ENCODE assay signal across 8 cellular contexts in genomic region chr17:29722411-29723198, GRCh38.
DNase-seq lines count a peak whose midpoint lies in the region; ATAC-seq, FAIRE-seq and TF ChIP-seq lines count a peak whose summit lies in the region.

No MANE protein-coding gene starts in this region.

- no peak; the same call in 1 of the 2 replicates for TF ChIP-seq RAD21 in GM12878 (IDR thresholded peaks at IDR 0.05; ENCODE audit: insufficient read depth, low read depth, low read length)

- no peaks in the 10 kb centered on the region for H4K20me1 ChIP-seq in OCI-LY3 (ENCODE audit: insufficient read depth, low read length)
- H4K20me1 ChIP-seq in GM12878 (ENCODE audit: control insufficient read depth, insufficient read depth): no peaks in the 10 kb centered on the region

- POLR2A ChIA-PET in GM12878 (lab: Charles Lee): interaction anchor here (0.5 to 4.5 kb wide), 17 partner anchors 10 to 208 kb away, joined by 3 to 87 read pairs (median 9); partner anchors contain the start of genes ABHD15 and SSH2

- peak; percentile 66 for ATAC-seq in HG02870 (IDR thresholded peaks at IDR 0.05; ENCODE audit: unreplicated experiment)
- peak; percentile 86 for ATAC-seq in GM12878
- ATAC-seq in left lobe of liver: peak; percentile 58
- peak; percentile 61 for ATAC-seq in thoracic aorta (ENCODE audit: insufficient number of reproducible peaks, low FRiP score, low read depth)

- under 1% methylated on average over 9 of the region's 9 CpGs for WGBS in GM12878 (ENCODE audit: insufficient coverage, insufficient replicate concordance, low lambda C conversion rate, missing lambda C conversion rate)

- peaks cover 31% of the 10 kb centered on the region for H3K4me1 ChIP-seq in OCI-LY3 (ENCODE audit: low read length)
- peaks cover 62% of the 10 kb centered on the region for H3K4me1 ChIP-seq in GM12878 (ENCODE audit: control insufficient read depth, insufficient read depth, low read length)
- H3K4me1 ChIP-seq in thoracic aorta (ENCODE audit: control insufficient read depth in 1 of 2, low read depth in 2 of 2): peaks cover 0 to 10% of the 10 kb centered on the region in 2 donors

- H3K9me3 ChIP-seq in OCI-LY3 (ENCODE audit: insufficient read depth, low read length) (no peaks in the 10 kb centered on the region; the same call in 1 of the 2 replicates), GM12878 (replicated peaks; ENCODE audit: control insufficient read depth, insufficient read depth, low read length) (no peaks in the 10 kb centered on the region), thoracic aorta (no peaks in the 10 kb centered on the region)

- RAD21 ChIA-PET in GM12878 (lab: Charles Lee; ENCODE audit: unreplicated experiment): interaction anchor here (0.9 to 5.4 kb wide), 21 partner anchors 10 to 208 kb away, joined by 3 to 144 read pairs (median 9); partner anchors contain the start of gene SSH2

- peak overlapping the region; percentile 61 for H3K4me2 ChIP-seq in OCI-LY3 (ENCODE audit: low read length)
- peak overlapping the region; percentile 89 for H3K4me2 ChIP-seq in GM12878 (ENCODE audit: control insufficient read depth, insufficient read depth)

- BruUV-seq in GM12878 (replicated peaks; lab: Mats Ljungman, UMichigan): TSS peak; percentile 34

- TF ChIP-seq POLR2A in GM12878 (IDR thresholded peaks at IDR 0.05; ENCODE audit: low read depth, low read length): peak; percentile 65

- DNase-seq in stimulated activated CD8-positive, alpha-beta memory T cell treated with anti-CD3 and anti-CD28 coated beads, Interleukin-12 subunit alpha, Interleukin-12 subunit beta, amount 100 ng/mL, for 1 hour (ENCODE audit: low read depth): peak; percentile 39
- no peak for DNase-seq in stimulated activated CD8-positive, alpha-beta memory T cell treated with anti-CD3 and anti-CD28 coated beads, Interleukin-4, amount 100 ng/mL, for 48 hours
- DNase-seq in GM12878 (ENCODE audit: low read depth, low spot score): peak; percentile 96
- no peak for DNase-seq in left lobe of liver (ENCODE audit: low spot score)
- no peak for DNase-seq in thoracic aorta (ENCODE audit: low spot score)
- DNase-seq in urothelium cell line (ENCODE audit: low spot score): no peak

- H3K9ac ChIP-seq in OCI-LY3 (ENCODE audit: low read length) (peak overlapping the region; percentile 12; the same call in 1 of the 2 replicates), GM12878 (ENCODE audit: control insufficient read depth, insufficient read depth, low read length) (peak overlapping the region; percentile 46)

- SMC1A ChIA-PET in GM12878 (lab: Charles Lee; ENCODE audit: uncharacterized antibody, unreplicated experiment): interaction anchor here (0.7 to 10.9 kb wide), 26 partner anchors 10 to 208 kb away, joined by 3 to 297 read pairs (median 6); partner anchors contain the start of gene SSH2

- H3K27ac ChIP-seq in OCI-LY3 (ENCODE audit: low read length): peak overlapping the region; percentile 62
- H3K27ac ChIP-seq in GM12878 (ENCODE audit: control insufficient read depth, insufficient read depth): peak overlapping the region; percentile 94
- H3K27ac ChIP-seq in thoracic aorta: peak overlapping the region in 1 of 2 donors; percentile 23

- no peak overlapping the region for H2AFZ ChIP-seq in OCI-LY3 (ENCODE audit: low read depth, low read length)
- H2AFZ ChIP-seq in GM12878 (ENCODE audit: control insufficient read depth, low read depth, low read length): 0 out of 2 replicates have a peak overlapping the region, but pooled peaks have one; percentile 4

- peak; percentile 88 for FAIRE-seq in GM12878 (lab: Jason Lieb, UNC)
- no peak for FAIRE-seq in urothelium cell line (lab: Jason Lieb, UNC)

- H3K79me2 ChIP-seq in OCI-LY3 (ENCODE audit: low read length) (no peaks in the 10 kb centered on the region), GM12878 (ENCODE audit: control insufficient read depth, insufficient read depth, low read length) (peaks cover 60% of the 10 kb centered on the region)

- in situ Hi-C loops in GM12878 (cut with MboI): no loop called here

- CTCF ChIA-PET in GM12878 (lab: Yijun Ruan, JAX): interaction anchor here (0.7 to 5.0 kb wide), 16 partner anchors 10 to 209 kb away, joined by 3 to 50 read pairs (median 8); no protein-coding TSS in a partner anchor

- TF ChIP-seq CTCF in OCI-LY3 (IDR thresholded peaks at IDR 0.05; ENCODE audit: low read depth, low read length) (no peak), GM12878 (IDR thresholded peaks at IDR 0.05 in 2 of 3, conservative IDR thresholded peaks at IDR 0.05 in 1 of 3; ENCODE audit: control insufficient read depth in 2 of 3, extremely low read depth in 1 of 3, insufficient read depth in 1 of 3, low read depth in 3 of 3, low read length in 3 of 3) (no peak), thoracic aorta (IDR thresholded peaks at IDR 0.05) (no peak)

- no peaks in the 10 kb centered on the region for H3K27me3 ChIP-seq in OCI-LY3 (ENCODE audit: low read depth, low read length)
- H3K27me3 ChIP-seq in GM12878 (replicated peaks in 1 of 2; ENCODE audit: control insufficient read depth in 2 of 2, insufficient read depth in 2 of 2, low read length in 1 of 2): no peaks in the 10 kb centered on the region
- no peaks in the 10 kb centered on the region for H3K27me3 ChIP-seq in thoracic aorta (replicated peaks; ENCODE audit: insufficient read depth)

- H3K4me3 ChIP-seq in OCI-LY3 (ENCODE audit: low read length) (peak overlapping the region; percentile 34), GM12878 (peak overlapping the region; percentile 53; the same call in 1 of the 2 replicates), thoracic aorta (peak overlapping the region; percentile 24)

- no peaks in the 10 kb centered on the region for H3K36me3 ChIP-seq in OCI-LY3 (replicated peaks; ENCODE audit: low read depth, low read length)
- no peaks in the 10 kb centered on the region; a peak in 1 of 4 replicates for H3K36me3 ChIP-seq in GM12878 (ENCODE audit: control insufficient read depth in 2 of 2, insufficient read depth in 2 of 2, low read length in 1 of 2)
- no peaks in the 10 kb centered on the region for H3K36me3 ChIP-seq in thoracic aorta

- TF ChIP-seq EP300 in GM12878 (IDR thresholded peaks at IDR 0.05; ENCODE audit: borderline replicate concordance in 1 of 2, control insufficient read depth in 1 of 2, low read depth in 2 of 2, low read length in 2 of 2): peak; percentile 33 to 67; a peak in 3 of 4 replicates

- intact Hi-C loops in GM12878 (cut with micrococcal nuclease; ENCODE audit: unreplicated experiment): loop anchor here (1.0 to 2.0 kb wide), 2 partner anchors 16 to 38 kb away; no protein-coding TSS in a partner anchor

TF ChIP-seq in GM12878, 131 proteins besides CTCF, POLR2A, EP300 and RAD21 (continues in another document):
- no peak for TF ChIP-seq ZSCAN29 (IDR thresholded peaks at IDR 0.05)
- TF ChIP-seq E2F4 (IDR thresholded peaks at IDR 0.05; ENCODE audit: low read depth, low read length): no peak
- TF ChIP-seq RELB (IDR thresholded peaks at IDR 0.05; ENCODE audit: low read depth): peak; percentile 69
- TF ChIP-seq NFIC (IDR thresholded peaks at IDR 0.05; ENCODE audit: low read depth, low read length): peak; percentile 31; the same call in 1 of the 2 replicates
- TF ChIP-seq EED (IDR thresholded peaks at IDR 0.05; ENCODE audit: low read depth): peak; percentile 50; the same call in 1 of the 2 replicates
- TF ChIP-seq TAF1 (IDR thresholded peaks at IDR 0.05; ENCODE audit: borderline replicate concordance, low read depth, low read length): peak; percentile 75
- TF ChIP-seq BCL11A (IDR thresholded peaks at IDR 0.05; ENCODE audit: low read depth, low read length): no peak
- no peak for TF ChIP-seq BRCA1 (IDR thresholded peaks at IDR 0.05; ENCODE audit: low read depth, low read length)

Comparison
In these comparisons a context has a peak if more than half of its experiments do, and no peak if none do; other contexts are left out.
1. DNase-seq: peak in stimulated activated CD8-positive, alpha-beta memory T cell treated with anti-CD3 and anti-CD28 coated beads, Interleukin-12 subunit alpha, Interleukin-12 subunit beta, amount 100 ng/mL, for 1 hour (single experiment) and GM12878 (single experiment); none in stimulated activated CD8-positive, alpha-beta memory T cell treated with anti-CD3 and anti-CD28 coated beads, Interleukin-4, amount 100 ng/mL, for 48 hours (single experiment), left lobe of liver (single experiment), thoracic aorta (single experiment) and urothelium cell line (single experiment).
2. Peak in every context shown above with its lines, with median percentiles within 50 percentile points of each other: ATAC-seq and H3K4me3 ChIP-seq.